26 cellular contexts compared by ENCODE assay signal in the genomic region with DNA sequence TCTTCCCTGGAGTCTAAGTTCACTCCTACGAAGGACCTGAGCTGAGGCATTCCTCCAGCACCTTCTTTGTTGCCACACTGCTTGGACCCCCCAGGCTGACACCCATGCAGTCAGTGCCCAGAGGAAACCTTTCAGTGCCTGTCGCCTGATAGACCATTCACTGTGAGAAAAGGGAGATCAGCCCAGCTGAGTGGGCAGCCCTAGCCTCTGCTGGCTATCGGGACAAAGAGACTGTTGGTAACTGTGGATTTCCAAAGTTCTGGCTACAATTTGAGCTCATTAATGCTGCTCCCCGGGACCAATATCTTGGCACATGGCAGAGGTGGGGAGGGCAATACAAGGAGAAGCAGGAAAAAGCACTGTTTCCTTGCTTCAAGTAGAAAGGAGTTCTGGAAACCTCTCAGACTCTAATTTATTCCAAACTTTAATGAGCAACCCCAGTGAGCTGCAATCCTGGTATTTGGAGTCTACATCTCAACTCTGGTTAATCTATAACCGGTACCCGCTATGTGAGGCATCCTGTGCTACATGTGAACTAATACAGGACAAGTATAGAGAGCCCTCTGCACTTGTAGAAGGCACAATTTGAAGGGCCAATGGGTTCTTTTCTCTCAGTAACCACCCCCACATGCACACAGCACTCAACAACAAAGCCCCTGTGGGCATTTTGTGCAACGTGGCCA.
"Had no signal": no experiment of that assay in that cellular context is flagged by ENCODE, and none has a peak within 500 bp of the region (broad histone marks: within the 10 kb centered on the region; RNA-seq: fewer than 3 reads in every experiment).

No MANE protein-coding gene starts in this region.

- H3K4me1 ChIP-seq: adrenal gland had no signal

- H3K4me2 ChIP-seq: SK-N-SH had no signal

- H3K9ac ChIP-seq: SK-N-SH had no signal

- H3K4me3 ChIP-seq: adrenal gland, SJCRH30 had no signal

- H3K36me3 ChIP-seq: adrenal gland, SJCRH30 had no signal

- ATAC-seq: activated CD4-positive, CD25-positive, alpha-beta regulatory T cell treated with anti-CD3 and anti-CD28 coated beads, Interleukin-2, amount 50 U/mL, for 24 hours; activated CD8-positive, alpha-beta T cell treated with anti-CD3 and anti-CD28 coated beads, Interleukin-2, amount 10 ng/mL, durations not matched to agents 7 days and 5 days; Panc1 had no signal

- H3K9me3 ChIP-seq: adrenal gland, SJCRH30, SK-N-SH had no signal

- DNase-seq: activated CD4-positive, alpha-beta T cell treated with anti-CD3 and anti-CD28 coated beads for 4 hours; activated CD4-positive, alpha-beta T cell treated with anti-CD3 and anti-CD28 coated beads, Interleukin-2, amount 50 U/mL, for 4 hours; activated CD8-positive, alpha-beta memory T cell treated with anti-CD3 and anti-CD28 coated beads, Interleukin-2, amount 50 U/mL, for 48 hours; activated CD8-positive, alpha-beta T cell treated with anti-CD3 and anti-CD28 coated beads, Interleukin-2, amount 10 ng/mL, durations not matched to agents 7 days and 5 days; activated naive CD4-positive, alpha-beta T cell treated with anti-CD3 and anti-CD28 coated beads, Interleukin-2, amount 50 U/mL, for 16 hours; activated naive CD8-positive, alpha-beta T cell treated with anti-CD3 and anti-CD28 coated beads, Interleukin-2, amount 10 ng/mL, durations not matched to agents 7 days and 5 days; activated T-cell treated with anti-CD3 and anti-CD28 coated beads, Interleukin-2, amount 50 U/mL, for 1 hour; adrenal gland; KG1; NCI-H1048; NCI-H1417; NCI-H1694; NCI-H2029; NCI-H2107; NCI-H345; NCI-H510A; NCI-H526 treated with DMSO at 0.1 percent for 48 hours; NK-92 treated with Interleukin-12 subunit alpha and Interleukin-12 subunit beta, amount 100 ng/mL, for 24 hours; OCI-M1; Right ventricle myocardium superior; RPMI8226; SJCRH30; SK-N-SH; SW 1271 had no signal

- H3K27ac ChIP-seq: adrenal gland, SJCRH30 had no signal

- H3K27me3 ChIP-seq: adrenal gland, SJCRH30 had no signal
